Comparison of ENCODE assay signal across 8 cellular contexts in the genomic region with DNA sequence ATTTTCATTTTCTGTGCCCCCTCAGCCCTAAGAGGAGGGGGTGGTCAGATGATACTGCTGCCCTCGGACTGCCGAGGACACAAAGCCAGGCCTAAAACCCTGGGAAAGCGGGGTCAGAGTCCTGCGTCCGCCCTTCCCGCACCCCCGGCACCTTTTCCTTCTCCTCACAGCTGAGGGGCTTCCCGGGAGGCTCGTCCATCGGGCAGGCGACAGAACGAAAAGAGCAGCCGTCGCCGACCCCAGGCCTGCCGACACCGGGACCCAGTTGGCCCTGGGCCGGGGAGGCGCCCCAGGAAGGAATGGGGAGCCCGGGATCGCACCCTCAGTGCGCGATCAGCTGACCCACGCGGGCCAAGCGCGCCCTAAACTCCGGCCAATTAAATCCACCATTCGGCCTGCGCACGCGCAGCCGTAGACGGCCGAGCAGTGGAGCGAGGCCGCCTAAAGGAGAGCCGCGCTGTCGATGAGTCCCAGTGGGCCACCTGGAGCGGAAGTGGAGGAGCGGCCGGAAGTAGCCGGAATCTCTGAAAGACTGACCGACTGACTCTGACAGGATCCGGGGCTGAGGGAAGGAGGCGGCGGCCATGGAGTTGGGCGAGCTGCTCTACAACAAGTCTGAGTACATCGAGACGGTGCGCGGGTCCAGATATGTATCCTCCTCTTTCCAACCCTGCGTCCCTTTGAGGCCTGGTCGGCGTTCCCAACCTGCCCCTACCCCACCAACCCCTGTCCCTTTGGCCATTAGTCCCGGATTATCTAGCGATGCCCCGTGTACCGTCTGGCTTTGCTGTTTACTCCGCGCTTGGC. TPM values are rescaled to one million over a fixed set of nuclear protein-coding genes. Genes with fewer than 3 reads are reported as not detected.
DNase-seq lines count a peak whose midpoint lies in the region; ATAC-seq and TF ChIP-seq lines count a peak whose summit lies in the region.

DCTN5 (plus strand) TSS at position 508 of the 807 bp plus-strand sequence; CDS start at position 585, 77 bp downstream.
PALB2 (minus strand) TSS at position 352 of the 807 bp plus-strand sequence; CDS start at position 199, 153 bp downstream.

- 0% methylated on average over 62 of the region's 62 CpGs for WGBS in aorta, 2 donors

- H3K27ac Mint-ChIP-seq in T-helper 2 cell treated with Interferon-gamma antibody and Interleukin-4, amounts not matched to agents 5 μg/mL and 100 μg/mL, for 36 hours: peak within 1 kb of the TSS; percentile 97

- no peaks in the 10 kb centered on the region for H3K9me3 ChIP-seq in aorta (ENCODE audit: control insufficient read depth, low read length)

- peak within 1 kb of the TSS; percentile 91 for H3K27ac ChIP-seq in rectal smooth muscle tissue (ENCODE audit: low read depth, low read length)
- H3K27ac ChIP-seq in aorta (ENCODE audit: low read depth in 1 of 2, low read length in 2 of 2): peak within 1 kb of the TSS in 1 of 2 donors; percentile 81

- H3K36me3 ChIP-seq in rectal smooth muscle tissue (ENCODE audit: control insufficient read depth, insufficient read depth, low read length) (peaks cover 2% of the 10 kb centered on the region), aorta (ENCODE audit: control insufficient read depth in 1 of 2, insufficient read depth in 2 of 2, low read length in 1 of 2) (no peaks in the 10 kb centered on the region)

- peak; percentile 89 to 93 for DNase-seq in NCI-H1930 (lab: John Stamatoyannopoulos, UW)
- DNase-seq in T-helper 2 cell treated with Interferon-gamma antibody and Interleukin-4, amounts not matched to agents 5 μg/mL and 100 μg/mL, for 36 hours (ENCODE audit: low spot score): peak; percentile 94
- DNase-seq in astrocyte of the cerebellum (ENCODE audit: low read depth): peak; percentile 81
- peak; percentile 96 for DNase-seq in hepatic stellate cell (ENCODE audit: low spot score)
- DNase-seq in aorta: peak; percentile 96 to 97

- no peaks in the 10 kb centered on the region for H3K9me3 Mint-ChIP-seq in T-helper 2 cell treated with Interferon-gamma antibody and Interleukin-4, amounts not matched to agents 5 μg/mL and 100 μg/mL, for 36 hours

- peaks cover 35% of the 10 kb centered on the region for H3K36me3 Mint-ChIP-seq in T-helper 2 cell treated with Interferon-gamma antibody and Interleukin-4, amounts not matched to agents 5 μg/mL and 100 μg/mL, for 36 hours (ENCODE audit: low read depth)

- H3K4me3 ChIP-seq in astrocyte of the cerebellum (ENCODE audit: low read depth, low read length) (peak within 1 kb of the TSS; percentile 99), rectal smooth muscle tissue (ENCODE audit: low read length) (peak within 1 kb of the TSS; percentile 98), aorta (ENCODE audit: low read length in 2 of 2) (peak within 1 kb of the TSS; percentile 68 to 96)

- H3K4me1 Mint-ChIP-seq in T-helper 2 cell treated with Interferon-gamma antibody and Interleukin-4, amounts not matched to agents 5 μg/mL and 100 μg/mL, for 36 hours (ENCODE audit: low read depth): peaks cover 24% of the 10 kb centered on the region

- peak within 1 kb of the TSS; percentile 99 for H3K4me3 Mint-ChIP-seq in T-helper 2 cell treated with Interferon-gamma antibody and Interleukin-4, amounts not matched to agents 5 μg/mL and 100 μg/mL, for 36 hours

- peaks cover 3% of the 10 kb centered on the region for H3K4me1 ChIP-seq in rectal smooth muscle tissue (ENCODE audit: control insufficient read depth, insufficient read depth, low read length)
- peaks cover 0 to 2% of the 10 kb centered on the region in 2 donors for H3K4me1 ChIP-seq in aorta (ENCODE audit: control insufficient read depth in 1 of 2, insufficient read depth in 2 of 2, low read length in 2 of 2)

- in situ Hi-C loops in astrocyte of the cerebellum (cut with HindIII; ENCODE audit: low sequenced_read_pairs): no loop called here

- H3K9ac ChIP-seq in rectal smooth muscle tissue (ENCODE audit: low read length): peak within 1 kb of the TSS; percentile 76

- ATAC-seq in GM18502 (IDR thresholded peaks at IDR 0.05; ENCODE audit: poor library complexity, unreplicated experiment): peak; percentile 98
- ATAC-seq in HG02970 (IDR thresholded peaks at IDR 0.05; ENCODE audit: low FRiP score, unreplicated experiment): peak; percentile 94
- peak; percentile 100 for ATAC-seq in aorta (ENCODE audit: low FRiP score)

- H3K27me3 Mint-ChIP-seq in T-helper 2 cell treated with Interferon-gamma antibody and Interleukin-4, amounts not matched to agents 5 μg/mL and 100 μg/mL, for 36 hours (ENCODE audit: low read depth): no peaks in the 10 kb centered on the region

- intact Hi-C loops in aorta (cut with DNase I): loop anchor here (2.0 to 5.0 kb wide), 2 partner anchors 46 to 49 kb away; no protein-coding TSS in a partner anchor

- TF ChIP-seq CTCF in astrocyte of the cerebellum (IDR thresholded peaks at IDR 0.05; ENCODE audit: low read depth, low read length, missing control alignments): no peak

- H3K27me3 ChIP-seq in rectal smooth muscle tissue (ENCODE audit: control insufficient read depth, insufficient read depth, low read length) (no peaks in the 10 kb centered on the region), aorta (ENCODE audit: control insufficient read depth in 1 of 2, insufficient read depth in 2 of 2, low read length in 1 of 2) (no peaks in the 10 kb centered on the region)

RNA-seq across cellular contexts. Expression of gene DCTN5, which starts in this region (rescaled TPM):
- total RNA-seq in aorta: 10 to 100 TPM; 40.1 to 44.7 TPM
- 10 to 100 TPM in 1 of 2 donors, 1 to 10 TPM in 1; 9.0 to 18.1 TPM for polyA plus RNA-seq in aorta

RNA-seq across cellular contexts. Expression of gene PALB2, which starts in this region (rescaled TPM):
- 1 to 10 TPM; 7.7 to 9.5 TPM for total RNA-seq in aorta
- 10 to 100 TPM in 1 of 2 donors, 1 to 10 TPM in 1; 3.5 to 10.9 TPM for polyA plus RNA-seq in aorta
